Comparison of ENCODE assay signal across 24 cellular contexts in the genomic region with DNA sequence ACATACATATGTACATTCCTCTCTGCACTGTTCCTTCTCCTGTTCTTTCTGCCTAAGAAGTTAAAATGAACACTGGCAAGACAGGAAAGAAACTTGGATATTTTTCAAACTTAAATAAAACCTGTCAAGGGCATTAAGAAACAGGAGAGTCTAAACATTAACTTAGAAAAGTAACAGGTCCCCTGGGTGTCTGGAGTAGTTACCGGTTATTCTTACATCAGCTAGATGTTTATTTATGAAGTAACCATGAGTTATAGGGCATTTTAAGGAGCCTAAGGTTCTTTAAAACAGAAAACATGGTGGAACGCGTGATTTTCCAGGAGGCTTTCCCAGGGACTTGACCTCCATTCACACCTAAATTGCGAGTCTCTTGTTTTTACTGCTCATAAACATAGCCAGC.
"Had no signal": no experiment of that assay in that cellular context is flagged by ENCODE, and none has a peak within 500 bp of the region (broad histone marks: within the 10 kb centered on the region; RNA-seq: fewer than 3 reads in every experiment).

No MANE protein-coding gene starts in this region.

- H3K9me3 ChIP-seq: ascending aorta, body of pancreas had no signal

- DNase-seq: activated CD4-positive, alpha-beta memory T cell treated with anti-CD3 and anti-CD28 coated beads for 36 hours; activated CD4-positive, alpha-beta T cell treated with anti-CD3 and anti-CD28 coated beads for 4 hours; activated effector memory CD4-positive, alpha-beta T cell treated with Interleukin-2 at 50 U/mL for 16 hours; activated naive CD4-positive, alpha-beta T cell; amniotic stem cell; body of pancreas; central memory CD4-positive, alpha-beta T cell; NCI-H1092; NCI-H1417; NCI-H1930; NCI-H2171; NCI-H2227 treated with DMSO at 0.1 percent for 48 hours; NCI-H446 treated with DMSO at 0.1 percent for 48 hours; NCI-H524 treated with DMSO at 0.1 percent for 48 hours; NCI-H774; RPMI8226; T-helper 1 cell; WERI-Rb-1 had no signal

- ATAC-seq: body of pancreas, Panc1, Right ventricle myocardium inferior had no signal

- H3K4me2 ChIP-seq: KMS-11 had no signal

- H3K27me3 Mint-ChIP-seq: activated CD4-positive, alpha-beta memory T cell treated with anti-CD3 and anti-CD28 coated beads for 36 hours had no signal

- H3K27ac Mint-ChIP-seq: activated CD4-positive, alpha-beta memory T cell treated with anti-CD3 and anti-CD28 coated beads for 36 hours; activated T-helper 1 cell treated with anti-CD3 and anti-CD28 coated beads, Interleukin-12 subunit alpha, Interleukin-12 subunit beta, Interleukin-2, Interleukin-4 antibody, amounts not matched to agents 30 ng/mL and 10 ng/mL and 1 ng/mL, durations not matched to agents 14 hours and 24 hours and 36 hours had no signal

- H3K9me3 Mint-ChIP-seq: activated CD4-positive, alpha-beta memory T cell treated with anti-CD3 and anti-CD28 coated beads for 36 hours; activated T-helper 1 cell treated with anti-CD3 and anti-CD28 coated beads, Interleukin-12 subunit alpha, Interleukin-12 subunit beta, Interleukin-2, Interleukin-4 antibody, amounts not matched to agents 30 ng/mL and 10 ng/mL and 1 ng/mL, durations not matched to agents 14 hours and 24 hours and 36 hours had no signal

- H3K4me3 Mint-ChIP-seq: activated CD4-positive, alpha-beta memory T cell treated with anti-CD3 and anti-CD28 coated beads for 36 hours; activated T-helper 1 cell treated with anti-CD3 and anti-CD28 coated beads, Interleukin-12 subunit alpha, Interleukin-12 subunit beta, Interleukin-2, Interleukin-4 antibody, amounts not matched to agents 30 ng/mL and 10 ng/mL and 1 ng/mL, durations not matched to agents 14 hours and 24 hours and 36 hours had no signal

- H3K4me1 ChIP-seq: ascending aorta had no signal

- H3K9ac ChIP-seq: KMS-11 had no signal

- H3K4me3 ChIP-seq: ascending aorta, body of pancreas, SK-N-MC had no signal

- H3K27me3 ChIP-seq: ascending aorta, body of pancreas had no signal

- H3K36me3 ChIP-seq: ascending aorta, WERI-Rb-1 had no signal

- H3K27ac ChIP-seq: ascending aorta, body of pancreas, KMS-11, SK-N-MC, WERI-Rb-1 had no signal
